24 cellular contexts compared by ENCODE assay signal in the genomic region with DNA sequence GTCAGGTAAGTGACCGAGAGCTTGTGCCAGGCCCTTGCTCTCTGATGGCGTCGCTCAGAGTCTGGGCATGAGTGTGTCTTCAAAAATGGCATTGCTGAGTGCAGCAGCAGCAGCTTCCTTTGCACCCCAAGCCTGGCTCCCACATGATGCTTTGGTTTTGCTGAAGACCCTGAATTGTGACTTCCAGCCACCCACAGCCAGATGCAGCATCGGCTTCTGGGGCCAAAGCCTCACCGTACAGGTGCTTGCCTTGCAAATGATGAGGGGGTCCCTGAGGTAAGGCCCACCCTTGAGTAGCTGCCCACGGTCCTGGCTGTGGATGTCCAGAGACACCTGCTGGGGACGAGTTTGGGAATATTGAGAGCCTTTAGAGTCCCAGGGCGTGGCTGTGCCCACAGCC.
"Had no signal": no experiment of that assay in that cellular context is flagged by ENCODE, and none has a peak within 500 bp of the region (broad histone marks: within the 10 kb centered on the region; RNA-seq: fewer than 3 reads in every experiment).

No MANE protein-coding gene starts in this region.

- H3K4me3 ChIP-seq: MG63, SJSA1, SK-N-MC had no signal

- H3K27me3 ChIP-seq: MG63 had no signal

- H3K9me3 ChIP-seq: MG63, SJSA1 had no signal

- ATAC-seq: HepG2, Panc1 had no signal

- H3K27ac ChIP-seq: RWPE1, SJSA1, SK-N-MC had no signal

- H3K4me1 ChIP-seq: SJSA1 had no signal

- H3K36me3 ChIP-seq: MG63, SJSA1 had no signal

- DNase-seq: IMR-90, Karpas-422, KG1, MG63, NCI-H1092, NCI-H1105 treated with DMSO at 0.1 percent for 48 hours, NCI-H1417 treated with DMSO at 0.1 percent for 48 hours, NCI-H146, NCI-H1694 treated with DMSO at 0.1 percent for 48 hours, NCI-H1930, NCI-H2081 treated with DMSO at 0.1 percent for 48 hours, NCI-H2171, NCI-H226, NCI-H446, NCI-H510A, NCI-H524 treated with DMSO at 0.1 percent for 48 hours, NCI-H69, NCI-H774, SIG-M5 had no signal
